8 cellular contexts compared by ENCODE assay signal in the genomic region with DNA sequence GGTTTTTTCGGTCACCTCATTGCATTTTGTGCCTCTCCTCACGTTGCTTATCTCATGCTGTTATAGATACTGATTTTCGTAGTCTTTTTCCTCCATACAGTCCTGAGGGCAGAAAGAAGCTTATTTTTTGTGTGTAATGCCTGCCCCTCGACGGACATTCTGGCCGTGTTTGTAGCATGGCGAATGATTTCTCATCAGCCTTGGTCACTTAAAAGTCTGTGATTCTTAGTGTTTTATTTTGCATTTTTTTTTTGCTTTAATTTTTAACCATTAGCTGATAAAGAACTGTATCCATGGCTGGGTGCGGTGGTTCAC. TPM values are rescaled to one million over a fixed set of nuclear protein-coding genes. Genes with fewer than 3 reads are reported as not detected.
DNase-seq lines count a peak whose midpoint lies in the region; ATAC-seq and TF ChIP-seq lines count a peak whose summit lies in the region.

No MANE protein-coding gene starts in this region.

- peaks cover 6% of the 10 kb centered on the region for H3K36me3 ChIP-seq in CD8-positive, alpha-beta T cell (ENCODE audit: insufficient read depth, low read length)
- peaks cover 0 to 4% (median 3%) of the 10 kb centered on the region in 5 donors for H3K36me3 ChIP-seq in subcutaneous abdominal adipose tissue (ENCODE audit: control insufficient read depth in 5 of 5, insufficient read depth in 5 of 5, low read length in 5 of 5)

- peaks cover 19% of the 10 kb centered on the region for H3K4me1 ChIP-seq in CD8-positive, alpha-beta T cell (ENCODE audit: insufficient read depth, low read length)
- no peaks in the 10 kb centered on the region for H3K4me1 ChIP-seq in right cardiac atrium (ENCODE audit: control insufficient read depth, insufficient read depth, low read length)
- peaks cover 0 to 23% (median 19%) of the 10 kb centered on the region in 5 donors for H3K4me1 ChIP-seq in subcutaneous abdominal adipose tissue (ENCODE audit: control insufficient read depth in 5 of 5, insufficient read depth in 5 of 5, low read length in 5 of 5)

- no peaks in the 10 kb centered on the region for H3K9me3 ChIP-seq in CD8-positive, alpha-beta T cell (ENCODE audit: low read length)
- H3K9me3 ChIP-seq in right cardiac atrium (ENCODE audit: control insufficient read depth, low read length): no peaks in the 10 kb centered on the region
- H3K9me3 ChIP-seq in subcutaneous abdominal adipose tissue (ENCODE audit: control insufficient read depth in 5 of 5, low read length in 5 of 5): no peaks in the 10 kb centered on the region

- intact Hi-C loops in CD8-positive, alpha-beta T cell (cut with DNase I, micrococcal nuclease): loop anchor here (2.0 to 10.0 kb wide), 9 partner anchors 182 to 1778 kb away; partner anchors contain the start of genes CEP55 (in 2 of the 2), EXOC6 (in 2 of the 2), FRA10AC1 (in 2 of the 2) and HELLS (in 1 of the 2)
- intact Hi-C loops in right cardiac atrium (cut with DNase I): loop anchor here in 3 of 4 donors (5.0 to 10.0 kb wide), 2 partner anchors 79 to 82 kb away; no protein-coding TSS in a partner anchor

- H3K27me3 ChIP-seq in CD8-positive, alpha-beta T cell (ENCODE audit: insufficient read depth, low read length): no peaks in the 10 kb centered on the region
- no peaks in the 10 kb centered on the region for H3K27me3 ChIP-seq in right cardiac atrium (ENCODE audit: control insufficient read depth, insufficient read depth)
- H3K27me3 ChIP-seq in subcutaneous abdominal adipose tissue (ENCODE audit: control insufficient read depth in 5 of 5, insufficient read depth in 4 of 5, low read length in 5 of 5): no peaks in the 10 kb centered on the region

- TF ChIP-seq CTCF in CD8-positive, alpha-beta T cell (IDR thresholded peaks at IDR 0.05): no peak
- TF ChIP-seq CTCF in HFFc6 (IDR thresholded peaks at IDR 0.05) (peak; percentile 57; the same call in 1 of the 2 replicates), WI38 (IDR thresholded peaks at IDR 0.05; ENCODE audit: low read depth, low read length) (no peak)

- CTCF ChIA-PET in CD8-positive, alpha-beta T cell (lab: Charles Lee): interaction anchor here (0.7 to 1.2 kb wide), 5 partner anchors 10 to 1791 kb away, joined by 3 read pairs; no protein-coding TSS in a partner anchor

- peak overlapping the region; percentile 97 for H3K4me3 Mint-ChIP-seq in CD8-positive, alpha-beta T cell
- H3K4me3 Mint-ChIP-seq in HFFc6: peak overlapping the region; percentile 96

- no peak for ATAC-seq in CD8-positive, alpha-beta T cell
- ATAC-seq in right cardiac atrium: no peak

- H3K27ac ChIP-seq in CD8-positive, alpha-beta T cell (ENCODE audit: low read depth, low read length): peak overlapping the region; percentile 66
- H3K27ac ChIP-seq in right cardiac atrium (ENCODE audit: low read length): no peak overlapping the region
- peak overlapping the region; percentile 91 for H3K27ac ChIP-seq in subcutaneous abdominal adipose tissue (ENCODE audit: low read depth, low read length)

- DNase-seq in CD8-positive, alpha-beta T cell: no peak
- DNase-seq in HFFc6 (no peak), right cardiac atrium (no peak), pons (ENCODE audit: low spot score) (no peak), NCI-H526 (lab: John Stamatoyannopoulos, UW) (no peak), NOMO-1 (lab: John Stamatoyannopoulos, UW; ENCODE audit: unreplicated experiment in 2 of 2) (no peak)

- H3K4me1 Mint-ChIP-seq in CD8-positive, alpha-beta T cell (ENCODE audit: low read depth): peaks cover 39% of the 10 kb centered on the region
- H3K4me1 Mint-ChIP-seq in HFFc6 (ENCODE audit: low read depth): peaks cover 42% of the 10 kb centered on the region

- peaks cover 33% of the 10 kb centered on the region for H3K36me3 Mint-ChIP-seq in CD8-positive, alpha-beta T cell
- H3K36me3 Mint-ChIP-seq in HFFc6 (ENCODE audit: low read depth): peaks cover 13% of the 10 kb centered on the region

- H3K9me3 Mint-ChIP-seq in CD8-positive, alpha-beta T cell: no peaks in the 10 kb centered on the region
- no peaks in the 10 kb centered on the region for H3K9me3 Mint-ChIP-seq in HFFc6

- WGBS in right cardiac atrium: 43% methylated on average over 8 of the region's 8 CpGs

- H3K27ac Mint-ChIP-seq in CD8-positive, alpha-beta T cell: peak overlapping the region; percentile 99
- no peak overlapping the region for H3K27ac Mint-ChIP-seq in HFFc6

- H3K4me3 ChIP-seq in CD8-positive, alpha-beta T cell (ENCODE audit: low read depth, low read length): peak overlapping the region; percentile 75
- H3K4me3 ChIP-seq in WI38 (ENCODE audit: low read depth, low read length) (peak overlapping the region; percentile 62), right cardiac atrium (ENCODE audit: low read length) (peak overlapping the region; percentile 89), subcutaneous abdominal adipose tissue (ENCODE audit: low read depth in 1 of 5, low read length in 5 of 5) (peak overlapping the region; percentile 77 to 93 (median 86))

- peaks cover 5% of the 10 kb centered on the region for H3K27me3 Mint-ChIP-seq in CD8-positive, alpha-beta T cell (ENCODE audit: low read depth)
- peaks cover 7% of the 10 kb centered on the region; the same call in 1 of the 2 replicates for H3K27me3 Mint-ChIP-seq in HFFc6 (ENCODE audit: insufficient read depth)

- H3K9ac ChIP-seq in subcutaneous abdominal adipose tissue (ENCODE audit: low read length in 5 of 5): peak overlapping the region; percentile 20 to 96 (median 92)

- POLR2A ChIA-PET in CD8-positive, alpha-beta T cell (lab: Charles Lee): no interaction called here

RNA-seq across cellular contexts. Expression of gene NOC3L, which starts 0.5 kb away (rescaled TPM):
- total RNA-seq in CD8-positive, alpha-beta T cell: 1 to 10 TPM; 7.4 to 8.3 TPM
- 10 to 100 TPM; 21.6 to 29.1 (median 25.3) TPM for total RNA-seq in HFFc6 (2021; fragmentation: NEBNext Ultra II Directional; extraction: Animal tissue kit (Norgen Biotek cat#: 25700))
- 10 to 100 TPM in 3 of 4 donors, 1 to 10 TPM in 1; 7.9 to 12.8 (median 11.6) TPM for total RNA-seq in right cardiac atrium
- polyA plus RNA-seq in right cardiac atrium: 3.3 TPM

RNA-seq across cellular contexts. Expression of gene TBC1D12, which starts 39.1 kb away (rescaled TPM):
- under 1 TPM in 1 of 2 experiments, not detected in 1; 0.06 TPM for total RNA-seq in CD8-positive, alpha-beta T cell
- 1 to 10 TPM; 4.9 to 7.1 (median 5.4) TPM for total RNA-seq in HFFc6 (2021; fragmentation: NEBNext Ultra II Directional; extraction: Animal tissue kit (Norgen Biotek cat#: 25700))
- 1 to 10 TPM; 6.1 to 7.0 (median 6.7) TPM for total RNA-seq in right cardiac atrium
- polyA plus RNA-seq in right cardiac atrium: 3.9 TPM

Comparison
In these comparisons a context has a peak if more than half of its experiments do, and no peak if none do; other contexts are left out.
1. RNA of gene TBC1D12, which starts 39.1 kb away (total RNA-seq): 6.1 to 7.0 TPM in right cardiac atrium and 4.9 to 7.1 TPM in HFFc6; 0.06 TPM in CD8-positive, alpha-beta T cell; every median in the first group is over 4 times any median in the second.
2. Peak in every context shown above with its lines, with median percentiles within 50 percentile points of each other: H3K4me3 ChIP-seq.